In genomic region chr14:74932936-74933335, GRCh38 we compare ENCODE assay signal across 14 cellular contexts. TPM values are rescaled to one million over a fixed set of nuclear protein-coding genes. Genes with fewer than 3 reads are reported as not detected.
"Had no signal": no experiment of that assay in that cellular context is flagged by ENCODE, and none has a peak within 500 bp of the region (broad histone marks: within the 10 kb centered on the region; RNA-seq: fewer than 3 reads in every experiment).

No MANE protein-coding gene starts in this region.

RNA-seq across cellular contexts. Expression of gene PGF, which starts 22.5 kb away (rescaled TPM):
- total RNA-seq: mononuclear cell; natural killer cell treated with Interleukin-12 subunit alpha and Interleukin-12 subunit beta and Interleukin-15 and Interleukin-18, amount 100 ng/mL, for 72 hours had no signal

RNA-seq across cellular contexts. Expression of gene PROX2, which starts 57.0 kb away (rescaled TPM):
- total RNA-seq: adrenal gland, aorta, cardiac septum, cerebellum, left lobe of liver, myocyte, osteocyte, posterior vena cava, renal cortical epithelial cell, right lobe of liver had no signal
- polyA plus RNA-seq: aorta, esophagus, small intestine had no signal
